ENCODE assay signal across 15 cellular contexts in the genomic region with DNA sequence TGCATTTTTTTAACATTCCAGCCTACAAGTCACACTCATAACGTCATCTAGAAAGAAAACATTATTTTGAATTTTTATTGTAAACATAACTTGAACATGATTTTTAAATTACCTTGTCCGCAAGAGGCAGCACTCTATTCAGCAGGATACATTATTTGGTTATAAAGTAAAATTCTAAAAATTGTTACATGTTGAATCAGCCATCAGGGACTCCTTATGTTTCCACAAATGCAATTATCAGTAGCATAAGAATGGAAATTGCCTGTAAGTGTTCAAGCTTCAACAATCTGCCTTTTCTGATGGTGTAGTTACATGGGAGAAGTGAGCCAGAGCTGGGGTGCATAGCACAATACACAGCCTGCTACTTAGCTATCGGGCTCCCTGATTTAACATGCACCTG.
DNase-seq lines count a peak whose midpoint lies in the region; ATAC-seq and TF ChIP-seq lines count a peak whose summit lies in the region.
"Had no signal": no experiment of that assay in that cellular context is flagged by ENCODE, and none has a peak within 500 bp of the region (broad histone marks: within the 10 kb centered on the region; RNA-seq: fewer than 3 reads in every experiment).

No MANE protein-coding gene starts in this region.

- H3K9ac ChIP-seq in SK-N-SH = no peak overlapping the region
- H3K9ac ChIP-seq: BLaER1 treated with 17β-estradiol and CSF1 and Interleukin-3, amounts not matched to agents 10 nM and 100 nM had no signal

- no peak overlapping the region for H3K27ac Mint-ChIP-seq in chondrocyte (ENCODE audit: unreplicated experiment)
- H3K27ac Mint-ChIP-seq: H9 had no signal

- H3K4me3 ChIP-seq in AG10803 (ENCODE audit: low read length) (no peak overlapping the region), SK-N-SH (ENCODE audit: low read depth in 2 of 2, low read length in 1 of 2) (no peak overlapping the region)
- H3K4me3 ChIP-seq: BLaER1 treated with 17β-estradiol and CSF1 and Interleukin-3, amounts not matched to agents 10 nM and 100 nM; GM12878 had no signal

- no peak overlapping the region for H3K27ac ChIP-seq in SK-N-SH (ENCODE audit: low read depth in 2 of 2, low read length in 1 of 2)
- H3K27ac ChIP-seq: BLaER1 treated with 17β-estradiol and CSF1 and Interleukin-3, amounts not matched to agents 10 nM and 100 nM had no signal

- H3K9me2 ChIP-seq in SK-N-SH = no peaks in the 10 kb centered on the region

- H3K4me1 Mint-ChIP-seq in chondrocyte (ENCODE audit: low read depth) = peaks cover 8% of the 10 kb centered on the region
- H3K4me1 Mint-ChIP-seq: CD4-positive, CD25-positive, alpha-beta regulatory T cell had no signal

- H3K79me2 ChIP-seq in SK-N-SH (ENCODE audit: insufficient read depth) = no peaks in the 10 kb centered on the region

- no peaks in the 10 kb centered on the region for H4K20me1 ChIP-seq in SK-N-SH (ENCODE audit: insufficient read depth)
- H4K20me1 ChIP-seq: BLaER1 treated with 17β-estradiol and CSF1 and Interleukin-3, amounts not matched to agents 10 nM and 100 nM had no signal

- H3K36me3 ChIP-seq in SK-N-SH (replicated peaks in 1 of 2; ENCODE audit: control insufficient read depth in 1 of 2, insufficient read depth in 2 of 2, low read length in 1 of 2) = no peaks in the 10 kb centered on the region
- H3K36me3 ChIP-seq: BLaER1 treated with 17β-estradiol and CSF1 and Interleukin-3, amounts not matched to agents 10 nM and 100 nM had no signal

- POLR2A ChIA-PET in SK-N-SH (lab: Yijun Ruan, JAX) = no interaction called here

- ATAC-seq in HG03039 (IDR thresholded peaks at IDR 0.05; ENCODE audit: unreplicated experiment) = no peak
- ATAC-seq: GM12878, HepG2 had no signal

- H3K27me3 Mint-ChIP-seq in chondrocyte (ENCODE audit: low read depth) = no peaks in the 10 kb centered on the region

- DNase-seq in AG10803 (ENCODE audit: low read depth) = peak; percentile 48
- no peak for DNase-seq in SK-N-SH
- DNase-seq in chondrocyte (ENCODE audit: low spot score) = no peak
- peak; percentile 37 for DNase-seq in hepatic stellate cell (ENCODE audit: low spot score)
- DNase-seq in AG08395 (ENCODE audit: low spot score) = no peak
- DNase-seq in GM20000 (ENCODE audit: low spot score) = no peak
- no peak for DNase-seq in NCI-H82 (lab: John Stamatoyannopoulos, UW)
- DNase-seq: CD4-positive, CD25-positive, alpha-beta regulatory T cell; DMS53; GOT3; H9 had no signal

- H3K4me3 Mint-ChIP-seq in chondrocyte (ENCODE audit: unreplicated experiment) = no peak overlapping the region
- H3K4me3 Mint-ChIP-seq: CD4-positive, CD25-positive, alpha-beta regulatory T cell; H9 had no signal

- no peaks in the 10 kb centered on the region for H3K9me3 Mint-ChIP-seq in chondrocyte (ENCODE audit: low read depth)
- H3K9me3 Mint-ChIP-seq: H9 had no signal

- H3K9me3 ChIP-seq in SK-N-SH = no peaks in the 10 kb centered on the region

- H2AFZ ChIP-seq in SK-N-SH (ENCODE audit: low read depth) = no peak overlapping the region

- CTCF ChIA-PET in SK-N-SH (lab: Yijun Ruan, JAX) = no interaction called here

- TF ChIP-seq CTCF in AG10803 (conservative IDR thresholded peaks at IDR 0.05; ENCODE audit: low read length) (no peak), SK-N-SH (IDR thresholded peaks at IDR 0.05) (no peak), chondrocyte (IDR thresholded peaks at IDR 0.05) (peak; percentile 24), GM20000 (IDR thresholded peaks at IDR 0.05; ENCODE audit: extremely low read depth, missing control alignments) (no peak)

- 45% methylated on average over 3 of the region's 3 CpGs for WGBS in SK-N-SH (ENCODE audit: low lambda C conversion rate)

- H3F3A ChIP-seq in SK-N-SH (replicated peaks; ENCODE audit: insufficient read depth) = no peaks in the 10 kb centered on the region

- no peak for TF ChIP-seq EP300 in SK-N-SH (IDR thresholded peaks at IDR 0.05; ENCODE audit: borderline replicate concordance in 1 of 2, low read depth in 1 of 2, low read length in 1 of 2)

- no peaks in the 10 kb centered on the region for H3K36me3 Mint-ChIP-seq in chondrocyte (ENCODE audit: low read depth)

- no peaks in the 10 kb centered on the region; a peak in 1 of 4 replicates for H3K4me1 ChIP-seq in SK-N-SH (ENCODE audit: control insufficient read depth in 1 of 2, insufficient read depth in 2 of 2, low read depth in 1 of 2, low read length in 1 of 2)
- H3K4me1 ChIP-seq: BLaER1 treated with 17β-estradiol and CSF1 and Interleukin-3, amounts not matched to agents 10 nM and 100 nM had no signal

- TF ChIP-seq RAD21 in SK-N-SH (IDR thresholded peaks at IDR 0.05; ENCODE audit: low read length) = no peak

- H3K4me2 ChIP-seq in SK-N-SH = no peak overlapping the region
- H3K4me2 ChIP-seq: BLaER1 treated with 17β-estradiol and CSF1 and Interleukin-3, amounts not matched to agents 10 nM and 100 nM had no signal

- no peaks in the 10 kb centered on the region for H3K27me3 ChIP-seq in SK-N-SH (ENCODE audit: insufficient read depth)
- H3K27me3 ChIP-seq: BLaER1 treated with 17β-estradiol and CSF1 and Interleukin-3, amounts not matched to agents 10 nM and 100 nM had no signal

TF ChIP-seq in SK-N-SH, 30 proteins besides CTCF, POLR2A, EP300 and RAD21:
- TF ChIP-seq TCF12 (IDR thresholded peaks at IDR 0.05) = peak; percentile 20; the same call in 1 of the 2 replicates
- TF ChIP-seq JUND (IDR thresholded peaks at IDR 0.05) = no peak

Comparison
In these comparisons a context has a peak if more than half of its experiments do, and no peak if none do; other contexts are left out.
1. DNase-seq: peak in AG10803 (single experiment) and hepatic stellate cell (single experiment); none in SK-N-SH (single experiment), chondrocyte (single experiment), AG08395 (single experiment), GM20000 (single experiment) and NCI-H82 (single experiment).